8 cellular contexts compared by ENCODE assay signal in genomic region chr4:169919141-169920124, GRCh38.
A peak's percentile ranks its signal among the peaks of the same experiment; 100 is the strongest.
DNase-seq lines count a peak whose midpoint lies in the region; ATAC-seq, FAIRE-seq and TF ChIP-seq lines count a peak whose summit lies in the region.
"Not testable (repeated sequence)": the region's sequence is repeated elsewhere in the genome, so short reads cannot be mapped to it uniquely, and the experiment has no call there.

No MANE protein-coding gene starts in this region.

- peak in 1 of 2 experiments; percentile 10 for DNase-seq in A549 (ENCODE audit: low read depth in 1 of 2, low spot score in 1 of 2)
- peak; percentile 40 for DNase-seq in GM23338 (ENCODE audit: low spot score)
- peak; percentile 9 for DNase-seq in PC-3
- peak; percentile 83 for DNase-seq in endodermal cell
- not testable (repeated sequence) for DNase-seq in neural crest cell (ENCODE audit: low read depth, low spot score); smooth muscle cell (lab: John Stamatoyannopoulos, UW; ENCODE audit: unreplicated experiment)

- not testable (repeated sequence) for H3K9me3 ChIP-seq in A549; HEK293 (ENCODE audit: control insufficient read depth, insufficient read depth, low read depth, low read length); PC-3 (ENCODE audit: low read length); smooth muscle cell (replicated peaks; ENCODE audit: low read depth)
- H3K9me3 ChIP-seq in endodermal cell (ENCODE audit: control insufficient read depth, low read length) (peaks cover 50% of the 10 kb centered on the region), iPS-20b (ENCODE audit: insufficient read depth, low read depth, low read length) (peaks cover 20% of the 10 kb centered on the region)

- peaks cover 34% of the 10 kb centered on the region for H3K4me1 Mint-ChIP-seq in GM23338
- H3K4me1 Mint-ChIP-seq in endodermal cell: peaks cover 36% of the 10 kb centered on the region
- H3K4me1 Mint-ChIP-seq in neural crest cell: not testable (repeated sequence)

- H3K27ac ChIP-seq in A549: peak overlapping the region; percentile 26 to 31; a peak in 2 of 6 replicates
- H3K27ac ChIP-seq in GM23338 (ENCODE audit: low read depth): peak overlapping the region; percentile 91
- H3K27ac ChIP-seq in HEK293 (ENCODE audit: extremely low read depth, low read depth, low read length); PC-3 (ENCODE audit: low read length); endodermal cell (ENCODE audit: low read depth, low read length): not testable (repeated sequence)
- peak overlapping the region; percentile 74 for H3K27ac ChIP-seq in iPS-20b (ENCODE audit: low read length)
- H3K27ac ChIP-seq in smooth muscle cell (ENCODE audit: low read depth): peak overlapping the region; percentile 48

- not testable (repeated sequence) for ATAC-seq in A549, PC-3
- ATAC-seq in GM23338: peak; percentile 68

- H3K4me1 ChIP-seq in A549 (peaks cover 15% of the 10 kb centered on the region), GM23338 (ENCODE audit: insufficient read depth) (peaks cover 18% of the 10 kb centered on the region), iPS-20b (ENCODE audit: insufficient read depth, low read length) (peaks cover 11% of the 10 kb centered on the region)
- not testable (repeated sequence) for H3K4me1 ChIP-seq in HEK293 (ENCODE audit: control insufficient read depth, insufficient read depth, low read length); PC-3 (ENCODE audit: insufficient read depth, low read length); endodermal cell (ENCODE audit: control insufficient read depth, insufficient read depth, low read length); smooth muscle cell (ENCODE audit: low read depth)

- not testable (repeated sequence) for H3K9ac ChIP-seq in PC-3 (ENCODE audit: low read length); smooth muscle cell (ENCODE audit: low read depth)
- H3K9ac ChIP-seq in endodermal cell (ENCODE audit: extremely low read depth, low read length, poor library complexity, severe bottlenecking) (peak overlapping the region; percentile 22), iPS-20b (ENCODE audit: low read depth, low read length) (peak overlapping the region; percentile 24; the same call in 1 of the 2 replicates)

- TF ChIP-seq POLR2A in A549 (IDR thresholded peaks at IDR 0.05; ENCODE audit: low read length): not testable (repeated sequence)

- intact Hi-C loops in PC-3 (cut with micrococcal nuclease): not testable (repeated sequence)

- not testable (repeated sequence) for TF ChIP-seq EP300 in A549 (IDR thresholded peaks at IDR 0.05)

- peaks cover 11% of the 10 kb centered on the region; the same call in 1 of the 2 replicates for H3K36me3 ChIP-seq in GM23338 (ENCODE audit: insufficient read depth)
- not testable (repeated sequence) for H3K36me3 ChIP-seq in HEK293 (ENCODE audit: control insufficient read depth in 2 of 2, insufficient read depth in 1 of 2, low read length in 2 of 2); PC-3 (ENCODE audit: low read depth, low read length); endodermal cell (ENCODE audit: control insufficient read depth, insufficient read depth, low read length); iPS-20b (ENCODE audit: insufficient read depth, low read depth, low read length); smooth muscle cell (ENCODE audit: low read depth)

- H3K9me3 Mint-ChIP-seq in GM23338 (peaks cover 32% of the 10 kb centered on the region), endodermal cell (peaks cover 47% of the 10 kb centered on the region)
- H3K9me3 Mint-ChIP-seq in neural crest cell: not testable (repeated sequence)

- not testable (repeated sequence) for FAIRE-seq in A549 (lab: Jason Lieb, UNC)

- H3K79me2 ChIP-seq in GM23338 (replicated peaks; ENCODE audit: insufficient read depth); PC-3 (ENCODE audit: low read length); smooth muscle cell (ENCODE audit: low read depth): not testable (repeated sequence)

- CTCF ChIA-PET in A549 (lab: Yijun Ruan, JAX); HEK293 (lab: Yijun Ruan, JAX); PC-3 (lab: Charles Lee): not testable (repeated sequence)

- BruUV-seq in PC-3 (replicated peaks; lab: Mats Ljungman, UMichigan): not testable (repeated sequence)

- H3K4me3 ChIP-seq in A549; GM23338; HEK293 (ENCODE audit: low read depth, low read length); PC-3 (ENCODE audit: low read length); smooth muscle cell: not testable (repeated sequence)
- H3K4me3 ChIP-seq in endodermal cell (ENCODE audit: low read length) (peak overlapping the region; percentile 71), iPS-20b (ENCODE audit: low read length) (0 out of 2 replicates have a peak overlapping the region, but pooled peaks have one; percentile 7)

- not testable (repeated sequence) for H3K9me2 ChIP-seq in GM23338 (ENCODE audit: insufficient read depth); PC-3 (replicated peaks; ENCODE audit: low read length)

- peak overlapping the region; percentile 44 for H3K4me2 ChIP-seq in A549
- H3K4me2 ChIP-seq in GM23338: peak overlapping the region; percentile 11; the same call in 1 of the 2 replicates
- not testable (repeated sequence) for H3K4me2 ChIP-seq in PC-3 (ENCODE audit: low read length); smooth muscle cell

- H3K27ac Mint-ChIP-seq in GM23338: peak overlapping the region; percentile 69
- peak overlapping the region; percentile 97 for H3K27ac Mint-ChIP-seq in endodermal cell
- H3K27ac Mint-ChIP-seq in neural crest cell (ENCODE audit: unreplicated experiment): peak overlapping the region; percentile 64

- H3F3A ChIP-seq in GM23338 (replicated peaks; ENCODE audit: low read depth); PC-3 (ENCODE audit: low read length, unreplicated experiment); smooth muscle cell (ENCODE audit: low read depth): not testable (repeated sequence)

- not testable (repeated sequence) for H3K27me3 ChIP-seq in GM23338 (ENCODE audit: insufficient read depth); endodermal cell (ENCODE audit: control insufficient read depth, insufficient read depth, low read length, poor library complexity, severe bottlenecking); iPS-20b (ENCODE audit: insufficient read depth, low read length); smooth muscle cell (ENCODE audit: low read depth)
- peaks cover 25% of the 10 kb centered on the region for H3K27me3 ChIP-seq in PC-3 (ENCODE audit: low read length)

- not testable (repeated sequence) for H4K20me1 ChIP-seq in GM23338 (replicated peaks; ENCODE audit: insufficient read depth); PC-3 (ENCODE audit: low read length); smooth muscle cell (ENCODE audit: low read depth)

- 33% methylated on average over 12 of the region's 12 CpGs for WGBS in A549 (ENCODE audit: missing lambda C conversion rate)
- WGBS in endodermal cell (ENCODE audit: insufficient coverage in 1 of 2, insufficient read length in 1 of 2), 2 experiments: 36 to 55% methylated on average over 6 to 12 of the region's 12 CpGs
- WGBS in smooth muscle cell (ENCODE audit: low lambda C conversion rate): 30% methylated on average over 12 of the region's 12 CpGs

- H3K4me3 Mint-ChIP-seq in GM23338 (peak overlapping the region; percentile 20; the same call in 2 of the 3 replicates), endodermal cell (peak overlapping the region; percentile 27)
- H3K4me3 Mint-ChIP-seq in neural crest cell: not testable (repeated sequence)

- not testable (repeated sequence) for H3K27me3 Mint-ChIP-seq in GM23338 (ENCODE audit: insufficient read depth, low read depth, poor library complexity); endodermal cell (ENCODE audit: insufficient read depth); neural crest cell (ENCODE audit: low read depth)

- peaks cover 31% of the 10 kb centered on the region for H3K36me3 Mint-ChIP-seq in GM23338 (ENCODE audit: low read depth)
- H3K36me3 Mint-ChIP-seq in endodermal cell (ENCODE audit: low read depth): peaks cover 28% of the 10 kb centered on the region
- H3K36me3 Mint-ChIP-seq in neural crest cell (ENCODE audit: low read depth): not testable (repeated sequence)

- not testable (repeated sequence) for TF ChIP-seq CTCF in A549 (IDR thresholded peaks at IDR 0.05); GM23338 (conservative IDR thresholded peaks at IDR 0.05; ENCODE audit: low read depth in 2 of 2); HEK293 (tag by site-specific recombination; IDR thresholded peaks at IDR 0.05); PC-3 (conservative IDR thresholded peaks at IDR 0.05; ENCODE audit: low read depth, low read length); endodermal cell (conservative IDR thresholded peaks at IDR 0.05); neural crest cell (conservative IDR thresholded peaks at IDR 0.05); smooth muscle cell (IDR thresholded peaks at IDR 0.05; ENCODE audit: borderline replicate concordance, insufficient read depth, poor library complexity, severe bottlenecking)

- POLR2A ChIA-PET in A549 (lab: Yijun Ruan, JAX); HEK293 (lab: Yijun Ruan, JAX); PC-3 (lab: Charles Lee; ENCODE audit: unreplicated experiment): not testable (repeated sequence)

- TF ChIP-seq RAD21 in A549 (conservative IDR thresholded peaks at IDR 0.05 in 1 of 2, IDR thresholded peaks at IDR 0.05 in 1 of 2): not testable (repeated sequence)

- not testable (repeated sequence) for H2AFZ ChIP-seq in GM23338; PC-3 (ENCODE audit: low read length); smooth muscle cell (ENCODE audit: low read depth)

TF ChIP-seq in HEK293, 187 proteins besides CTCF, POLR2A, EP300 and RAD21 (continues in another document):
- peak; percentile 59 for TF ChIP-seq GLIS1 (tag by site-specific recombination; IDR thresholded peaks at IDR 0.05)
